ENCODE assay signal across 8 cellular contexts in genomic region chr1:25907473-25908058, GRCh38. TPM values are rescaled to one million over a fixed set of nuclear protein-coding genes. Genes with fewer than 3 reads are reported as not detected.
DNase-seq lines count a peak whose midpoint lies in the region; TF ChIP-seq lines count a peak whose summit lies in the region.

No MANE protein-coding gene starts in this region.

- H3K27ac ChIP-seq in KMS-11 (no peak overlapping the region), dorsolateral prefrontal cortex (peak overlapping the region; percentile 52 to 99 (median 94))

- no peak overlapping the region for H3K4me3 ChIP-seq in KMS-11 (IDR thresholded peaks at IDR 0.05; ENCODE audit: insufficient read depth, low read depth, low read length)
- peak overlapping the region in 31 of 59 donors; percentile 5 to 99 (median 95) for H3K4me3 ChIP-seq in dorsolateral prefrontal cortex
- no peak overlapping the region for H3K4me3 ChIP-seq in foreskin fibroblast (ENCODE audit: low read depth in 1 of 2, low read length in 2 of 2)

- H3K4me1 ChIP-seq in KMS-11 (ENCODE audit: low read depth, poor library complexity, severe bottlenecking), result peaks cover 23% of the 10 kb centered on the region

- H3K4me3 Mint-ChIP-seq in activated CD4-positive, alpha-beta memory T cell treated with anti-CD3 and anti-CD28 coated beads for 36 hours, result peak overlapping the region; percentile 84
- H3K4me3 Mint-ChIP-seq in activated CD4-positive, alpha-beta memory T cell treated with anti-CD3 and anti-CD28 coated beads, Interleukin-2, amount 10 ng/mL, durations not matched to agents 7 days and 5 days, result no peak overlapping the region
- peak overlapping the region; percentile 96 for H3K4me3 Mint-ChIP-seq in progenitor cell of endocrine pancreas (ENCODE audit: low read depth)

- peak overlapping the region; percentile 60; the same call in 1 of the 2 replicates for H2AFZ ChIP-seq in KMS-11 (ENCODE audit: low read depth)

- CTCF ChIA-PET in activated CD4-positive, alpha-beta memory T cell treated with anti-CD3 and anti-CD28 coated beads for 36 hours (lab: Charles Lee), result interaction anchor here (1.2 to 7.3 kb wide), 2 partner anchors 12 to 90 kb away, joined by 4 to 89 read pairs; partner anchors contain the start of gene PAFAH2
- CTCF ChIA-PET in activated CD4-positive, alpha-beta memory T cell treated with anti-CD3 and anti-CD28 coated beads, Interleukin-2, amount 10 ng/mL, durations not matched to agents 7 days and 5 days (lab: Charles Lee), result interaction anchor here (3.7 to 5.2 kb wide), 2 partner anchors 12 to 90 kb away, joined by 14 to 82 read pairs; partner anchors contain the start of gene PAFAH2

- no peak overlapping the region for H3K9ac ChIP-seq in KMS-11

- no peak overlapping the region for H3K27ac Mint-ChIP-seq in activated CD4-positive, alpha-beta memory T cell treated with anti-CD3 and anti-CD28 coated beads for 36 hours
- H3K27ac Mint-ChIP-seq in activated CD4-positive, alpha-beta memory T cell treated with anti-CD3 and anti-CD28 coated beads, Interleukin-2, amount 10 ng/mL, durations not matched to agents 7 days and 5 days, result no peak overlapping the region
- peak overlapping the region; percentile 94 for H3K27ac Mint-ChIP-seq in progenitor cell of endocrine pancreas

- peaks cover 3% of the 10 kb centered on the region; the same call in 1 of the 2 replicates for H3K36me3 ChIP-seq in KMS-11 (ENCODE audit: insufficient read depth)

- intact Hi-C loops in activated CD4-positive, alpha-beta memory T cell treated with anti-CD3 and anti-CD28 coated beads for 36 hours (cut with micrococcal nuclease), result loop anchor here (2.0 to 5.0 kb wide), 2 partner anchors 15 to 85 kb away; no protein-coding TSS in a partner anchor
- intact Hi-C loops in dorsolateral prefrontal cortex (cut with DNase I), result no loop called here

- H3K9me3 Mint-ChIP-seq in activated CD4-positive, alpha-beta memory T cell treated with anti-CD3 and anti-CD28 coated beads for 36 hours, result no peaks in the 10 kb centered on the region
- no peaks in the 10 kb centered on the region for H3K9me3 Mint-ChIP-seq in activated CD4-positive, alpha-beta memory T cell treated with anti-CD3 and anti-CD28 coated beads, Interleukin-2, amount 10 ng/mL, durations not matched to agents 7 days and 5 days
- no peaks in the 10 kb centered on the region for H3K9me3 Mint-ChIP-seq in progenitor cell of endocrine pancreas (ENCODE audit: low read depth)

- H3K36me3 Mint-ChIP-seq in activated CD4-positive, alpha-beta memory T cell treated with anti-CD3 and anti-CD28 coated beads for 36 hours, result peaks cover 23% of the 10 kb centered on the region
- H3K36me3 Mint-ChIP-seq in activated CD4-positive, alpha-beta memory T cell treated with anti-CD3 and anti-CD28 coated beads, Interleukin-2, amount 10 ng/mL, durations not matched to agents 7 days and 5 days (ENCODE audit: low read depth), result peaks cover 23% of the 10 kb centered on the region
- H3K36me3 Mint-ChIP-seq in progenitor cell of endocrine pancreas (ENCODE audit: insufficient read depth), result peaks cover 12% of the 10 kb centered on the region

- H3K4me1 Mint-ChIP-seq in activated CD4-positive, alpha-beta memory T cell treated with anti-CD3 and anti-CD28 coated beads for 36 hours (ENCODE audit: low read depth), result peaks cover 22% of the 10 kb centered on the region
- H3K4me1 Mint-ChIP-seq in activated CD4-positive, alpha-beta memory T cell treated with anti-CD3 and anti-CD28 coated beads, Interleukin-2, amount 10 ng/mL, durations not matched to agents 7 days and 5 days, result peaks cover 27% of the 10 kb centered on the region
- H3K4me1 Mint-ChIP-seq in progenitor cell of endocrine pancreas (ENCODE audit: low read depth), result peaks cover 27% of the 10 kb centered on the region

- TF ChIP-seq CTCF in KMS-11 (conservative IDR thresholded peaks at IDR 0.05; ENCODE audit: low read depth, low read length) (no peak), dorsolateral prefrontal cortex (IDR thresholded peaks at IDR 0.05 in 54 of 56, conservative IDR thresholded peaks at IDR 0.05 in 2 of 56; ENCODE audit: low read depth in 1 of 56, partially characterized antibody in 56 of 56) (no peak), progenitor cell of endocrine pancreas (IDR thresholded peaks at IDR 0.05; ENCODE audit: unreplicated experiment) (no peak), foreskin fibroblast (IDR thresholded peaks at IDR 0.05; ENCODE audit: low read depth, low read length) (no peak)

- no peak overlapping the region for H3K4me2 ChIP-seq in KMS-11

- H3K27me3 ChIP-seq in KMS-11 (ENCODE audit: insufficient read depth, low read depth) (no peaks in the 10 kb centered on the region), dorsolateral prefrontal cortex (no peaks in the 10 kb centered on the region)

- H4K20me1 ChIP-seq in KMS-11 (ENCODE audit: insufficient read depth), result 0 out of 2 replicates have a peak, but pooled peaks cover 3% of the 10 kb centered on the region

- POLR2A ChIA-PET in activated CD4-positive, alpha-beta memory T cell treated with anti-CD3 and anti-CD28 coated beads for 36 hours (lab: Charles Lee), result interaction anchor here (1.0 kb wide), 1 partner anchor 90 kb away, joined by 3 read pairs; the partner anchor contains the start of gene PAFAH2
- POLR2A ChIA-PET in activated CD4-positive, alpha-beta memory T cell treated with anti-CD3 and anti-CD28 coated beads, Interleukin-2, amount 10 ng/mL, durations not matched to agents 7 days and 5 days (lab: Charles Lee), result interaction anchor here (1.1 to 18.9 kb wide), 2 partner anchors 10 to 90 kb away, joined by 4 to 268 read pairs; partner anchors contain the start of gene PAFAH2

- peaks cover 27% of the 10 kb centered on the region for H3K79me2 ChIP-seq in KMS-11 (ENCODE audit: insufficient read depth, low read depth)

- no peak for DNase-seq in activated CD4-positive, alpha-beta memory T cell treated with anti-CD3 and anti-CD28 coated beads for 36 hours
- DNase-seq in activated CD4-positive, alpha-beta memory T cell treated with anti-CD3 and anti-CD28 coated beads, Interleukin-2, amount 10 ng/mL, durations not matched to agents 7 days and 5 days, result no peak
- DNase-seq in dorsolateral prefrontal cortex (peak in 1 of 10 donors; percentile 22), progenitor cell of endocrine pancreas (ENCODE audit: low spot score, unreplicated experiment) (no peak), GOT3 (lab: John Stamatoyannopoulos, UW) (no peak), ecto neural progenitor cell (ENCODE audit: low spot score) (no peak), foreskin fibroblast (no peak)

- no peaks in the 10 kb centered on the region for H3K27me3 Mint-ChIP-seq in activated CD4-positive, alpha-beta memory T cell treated with anti-CD3 and anti-CD28 coated beads for 36 hours
- peaks cover 25% of the 10 kb centered on the region for H3K27me3 Mint-ChIP-seq in activated CD4-positive, alpha-beta memory T cell treated with anti-CD3 and anti-CD28 coated beads, Interleukin-2, amount 10 ng/mL, durations not matched to agents 7 days and 5 days
- no peaks in the 10 kb centered on the region for H3K27me3 Mint-ChIP-seq in progenitor cell of endocrine pancreas

RNA-seq across cellular contexts. Expression of gene STMN1, which starts 1.3 kb away (rescaled TPM):
- total RNA-seq in activated CD4-positive, alpha-beta memory T cell treated with anti-CD3 and anti-CD28 coated beads for 36 hours, result 100 to 1,000 TPM; 619 to 630 TPM
- 100 to 1,000 TPM; 610 to 616 TPM for total RNA-seq in activated CD4-positive, alpha-beta memory T cell treated with anti-CD3 and anti-CD28 coated beads, Interleukin-2, amount 10 ng/mL, durations not matched to agents 7 days and 5 days
- total RNA-seq in dorsolateral prefrontal cortex (1,000 to 10,000 TPM in 1 of 120 experiments, 100 to 1,000 TPM in 119; 153 to 1,009 (median 725) TPM), progenitor cell of endocrine pancreas (811 and 856 TPM in 2 replicates)

RNA-seq across cellular contexts. Expression of gene PAQR7, which starts 32.1 kb away (rescaled TPM):
- 1 to 10 TPM; 4.1 to 4.2 TPM for total RNA-seq in activated CD4-positive, alpha-beta memory T cell treated with anti-CD3 and anti-CD28 coated beads for 36 hours
- 1 to 10 TPM; 1.4 TPM for total RNA-seq in activated CD4-positive, alpha-beta memory T cell treated with anti-CD3 and anti-CD28 coated beads, Interleukin-2, amount 10 ng/mL, durations not matched to agents 7 days and 5 days
- total RNA-seq in dorsolateral prefrontal cortex, result 10 to 100 TPM in 41 of 120 experiments, 1 to 10 TPM in 79; 5.7 to 12.6 (median 9.3) TPM
- 20.2 and 21.0 TPM in 2 replicates for total RNA-seq in progenitor cell of endocrine pancreas

RNA-seq across cellular contexts. Expression of gene AUNIP, which starts 48.3 kb away (rescaled TPM):
- total RNA-seq in activated CD4-positive, alpha-beta memory T cell treated with anti-CD3 and anti-CD28 coated beads for 36 hours, result 10 to 100 TPM in 1 of 2 experiments, 1 to 10 TPM in 1; 7.8 to 10.1 TPM
- 1 to 10 TPM; 5.2 to 5.4 TPM for total RNA-seq in activated CD4-positive, alpha-beta memory T cell treated with anti-CD3 and anti-CD28 coated beads, Interleukin-2, amount 10 ng/mL, durations not matched to agents 7 days and 5 days
- 1 to 10 TPM in 112 of 120 experiments, under 1 TPM in 8; 0.35 to 4.7 (median 2.0) TPM for total RNA-seq in dorsolateral prefrontal cortex
- total RNA-seq in progenitor cell of endocrine pancreas, result 4.7 and 5.9 TPM in 2 replicates

Comparison
In these comparisons a context has a peak if more than half of its experiments do, and no peak if none do; other contexts are left out.
1. H3K4me3 ChIP-seq: peak in dorsolateral prefrontal cortex (31 of 59); none in KMS-11 (single experiment) and foreskin fibroblast (0 of 2).